Comparison of ENCODE assay signal across 8 cellular contexts in genomic region chr1:22053861-22054770, GRCh38. TPM values are rescaled to one million over a fixed set of nuclear protein-coding genes. Genes with fewer than 3 reads are reported as not detected.
DNase-seq lines count a peak whose midpoint lies in the region; ATAC-seq, FAIRE-seq and TF ChIP-seq lines count a peak whose summit lies in the region.

No MANE protein-coding gene starts in this region.

- H4K20me1 ChIP-seq in KMS-11 (ENCODE audit: insufficient read depth) (peaks cover 49% of the 10 kb centered on the region), K562 (replicated peaks; ENCODE audit: control insufficient read depth, insufficient read depth, low read length) (peaks cover 20% of the 10 kb centered on the region)

- H3K9ac ChIP-seq in KMS-11 (peak overlapping the region; percentile 97), K562 (ENCODE audit: insufficient read depth in 1 of 2, low read depth in 2 of 2, low read length in 2 of 2) (peak overlapping the region; percentile 94 to 98)

- no peak for DNase-seq in AG04450 (ENCODE audit: low read depth, low spot score)
- no peak for DNase-seq in K562 (ENCODE audit: extremely low read depth in 1 of 4, low spot score in 3 of 4)
- no peak for DNase-seq in germinal center (ENCODE audit: low spot score)
- DNase-seq in SK-N-DZ (ENCODE audit: low spot score) = no peak
- DNase-seq in GDM1 (lab: John Stamatoyannopoulos, UW) = no peak
- no peak for DNase-seq in iPS-NIHi11 (ENCODE audit: low spot score)

- H3K27ac ChIP-seq in AG04450 (ENCODE audit: low read depth, low read length) (peak overlapping the region; percentile 85), KMS-11 (peak overlapping the region; percentile 95; the same call in 1 of the 2 replicates), K562 (ENCODE audit: extremely low read depth, low read depth, low read length) (peak overlapping the region; percentile 96), mesodermal cell (ENCODE audit: low read depth, low read length, severe bottlenecking) (peak overlapping the region; percentile 99)

- CTCF ChIA-PET in AG04450 (lab: Charles Lee) (interaction anchor here (1.1 kb wide), 1 partner anchor 362 kb away, joined by 4 read pairs; no protein-coding TSS in a partner anchor), K562 (lab: Yijun Ruan, JAX; ENCODE audit: low intra/inter-chr PET ratio) (no interaction called here)

- no peaks in the 10 kb centered on the region for H3K27me3 ChIP-seq in AG04450 (ENCODE audit: control insufficient read depth, insufficient read depth, low read length)
- H3K27me3 ChIP-seq in KMS-11 (ENCODE audit: insufficient read depth, low read depth) = no peaks in the 10 kb centered on the region
- no peaks in the 10 kb centered on the region for H3K27me3 ChIP-seq in K562 (ENCODE audit: control insufficient read depth in 2 of 2, insufficient read depth in 2 of 2, low read length in 2 of 2)

- no peak for TF ChIP-seq CTCF in AG04450 (IDR thresholded peaks at IDR 0.05; ENCODE audit: low read depth, low read length)
- no peak for TF ChIP-seq CTCF in KMS-11 (conservative IDR thresholded peaks at IDR 0.05; ENCODE audit: low read depth, low read length)
- no peak for TF ChIP-seq CTCF in K562 (IDR thresholded peaks at IDR 0.05 in 2 of 3, conservative IDR thresholded peaks at IDR 0.05 in 1 of 3; ENCODE audit: insufficient read depth in 2 of 3, low read depth in 1 of 3, low read length in 3 of 3)

- intact Hi-C loops in K562 (cut with micrococcal nuclease) = no loop called here

- no peak for TF ChIP-seq RAD21 in K562 (CRISPR knock-in tag; conservative IDR thresholded peaks at IDR 0.05 in 1 of 2, IDR thresholded peaks at IDR 0.05 in 1 of 2)

- H3K9me1 ChIP-seq in K562 (ENCODE audit: control insufficient read depth, insufficient read depth, low read length) = peaks cover 3% of the 10 kb centered on the region

- H3K4me1 ChIP-seq in KMS-11 (ENCODE audit: low read depth, poor library complexity, severe bottlenecking) (peaks cover 25% of the 10 kb centered on the region), K562 (replicated peaks in 1 of 2; ENCODE audit: control insufficient read depth in 2 of 2, insufficient read depth in 2 of 2, low read length in 2 of 2) (peaks cover 25 to 26% of the 10 kb centered on the region in 2 experiments), mesodermal cell (ENCODE audit: control insufficient read depth, insufficient read depth, low read length, poor library complexity, severe bottlenecking) (no peaks in the 10 kb centered on the region)

- H3K79me2 ChIP-seq in KMS-11 (ENCODE audit: insufficient read depth, low read depth) = peaks cover 57% of the 10 kb centered on the region
- H3K79me2 ChIP-seq in K562 (ENCODE audit: control insufficient read depth, insufficient read depth, low read length) = peaks cover 68% of the 10 kb centered on the region

- H3K36me3 ChIP-seq in KMS-11 (ENCODE audit: insufficient read depth) (no peaks in the 10 kb centered on the region; the same call in 1 of the 2 replicates), K562 (ENCODE audit: control insufficient read depth, insufficient read depth, low read length) (peaks cover 41% of the 10 kb centered on the region), mesodermal cell (ENCODE audit: control insufficient read depth, insufficient read depth, low read length) (peaks cover 49% of the 10 kb centered on the region)

- no peak for TF ChIP-seq POLR2A in K562 (conservative IDR thresholded peaks at IDR 0.05)

- TSS peak; percentile 59 for BruUV-seq in K562 (replicated peaks; lab: Mats Ljungman, UMichigan)

- H2AFZ ChIP-seq in KMS-11 (ENCODE audit: low read depth) (no peak overlapping the region), K562 (ENCODE audit: low read depth, low read length) (no peak overlapping the region)

- no peak for TF ChIP-seq EP300 in K562 (IDR thresholded peaks at IDR 0.05; ENCODE audit: low read length)

- POLR2A ChIA-PET in AG04450 (lab: Yijun Ruan, JAX) = interaction anchor here (1.4 to 2.7 kb wide), 2 partner anchors 29 to 57 kb away, joined by 3 to 22 read pairs; no protein-coding TSS in a partner anchor
- POLR2A ChIA-PET in K562 (lab: Yijun Ruan, JAX) = interaction anchor here (0.6 to 5.2 kb wide), 10 partner anchors 9 to 398 kb away, joined by 3 to 47 read pairs (median 7); no protein-coding TSS in a partner anchor

- in situ Hi-C loops in K562 (cut with MboI) = no loop called here

- H3K9me3 ChIP-seq in AG04450 (ENCODE audit: control insufficient read depth, insufficient read depth, low read length) (no peaks in the 10 kb centered on the region; the same call in 1 of the 2 replicates), K562 (replicated peaks; ENCODE audit: control insufficient read depth, insufficient read depth, low read depth, low read length) (peaks cover 2% of the 10 kb centered on the region; the same call in 1 of the 2 replicates), mesodermal cell (ENCODE audit: control insufficient read depth, low read length) (no peaks in the 10 kb centered on the region)

- H3K4me3 ChIP-seq in AG04450 (ENCODE audit: low read depth, low read length) = peak overlapping the region; percentile 95
- peak overlapping the region; percentile 80 for H3K4me3 ChIP-seq in KMS-11 (IDR thresholded peaks at IDR 0.05; ENCODE audit: insufficient read depth, low read depth, low read length)
- H3K4me3 ChIP-seq in K562 = peak overlapping the region; percentile 97
- peak overlapping the region; percentile 77 for H3K4me3 ChIP-seq in mesodermal cell (ENCODE audit: extremely low read depth, insufficient read depth, low read length, poor library complexity, severe bottlenecking)

- ATAC-seq in K562 = no peak

- H3K4me2 ChIP-seq in KMS-11 = peak overlapping the region; percentile 83
- peak overlapping the region; percentile 99 for H3K4me2 ChIP-seq in K562 (ENCODE audit: insufficient read depth, low read length)

- FAIRE-seq in K562 (lab: Jason Lieb, UNC) = no peak

- 34% methylated on average over 19 of the region's 19 CpGs for WGBS in K562 (ENCODE audit: insufficient coverage, low coverage, missing lambda C conversion rate)
- 77 to 82% methylated on average over 14 to 16 of the region's 19 CpGs for WGBS in mesodermal cell (ENCODE audit: insufficient coverage in 2 of 2), 2 experiments

RNA-seq across cellular contexts. Expression of gene CDC42, which starts 1.6 kb away (rescaled TPM):
- 345 and 400 TPM in 2 replicates for polyA plus RNA-seq in AG04450 (2011; rRNA removed)
- 212 and 366 TPM in 2 replicates for polyA minus RNA-seq in AG04450 (2011; rRNA and poly(A)+ RNA removed)
- total RNA-seq in K562 (2011; cell fraction: chromatin; rRNA removed; ENCODE audit: low replicate concordance) = 27.3 and 52.8 TPM in 2 replicates
- total RNA-seq in K562 (2011; cell fraction: nucleolus; rRNA removed) = 16.5 and 16.7 TPM in 2 replicates
- total RNA-seq in K562 (2011; cell fraction: nucleoplasm; rRNA removed) = 28.4 and 33.8 TPM in 2 replicates
- 186 and 222 TPM in 2 replicates for total RNA-seq in K562 (2014; rRNA removed)
- 370 and 448 TPM in 2 replicates for total RNA-seq in K562 (2014; rRNA removed; fragmentation: Illumina TruSeq; extraction: Trizol)
- 313 and 336 TPM in 2 replicates for total RNA-seq in K562 (2015; rRNA removed; fragmentation: Illumina TruSeq; extraction: Trizol)
- 242 and 247 TPM in 2 replicates for total RNA-seq in K562 (2021)
- 331 and 398 TPM in 2 replicates for polyA plus RNA-seq in K562 (2011; rRNA removed)
- polyA plus RNA-seq in K562 (2011; cell fraction: cytosol; rRNA removed) = 104 and 188 TPM in 2 replicates
- 43.4 and 84.2 TPM in 2 replicates for polyA plus RNA-seq in K562 (2011; cell fraction: nucleus; rRNA removed)
- 204 and 451 TPM in 2 replicates for polyA plus RNA-seq in K562 (2012)
- polyA plus RNA-seq in K562 (2014; fragmentation: Illumina TruSeq; extraction: Trizol) = 345 and 351 TPM in 2 replicates
- polyA plus RNA-seq in K562 (2014; fragmentation: Nextera tagmentation; extraction: Ambion mirVana) = 100 to 1,000 TPM; 230 to 325 TPM
- polyA plus RNA-seq in K562 (2014; rRNA removed) = 192 and 212 TPM in 2 replicates
- polyA minus RNA-seq in K562 (2011; rRNA and poly(A)+ RNA removed) = 345 and 401 TPM in 2 replicates
- 105 and 170 TPM in 2 replicates for polyA minus RNA-seq in K562 (2011; cell fraction: cytosol; rRNA and poly(A)+ RNA removed)
- 11.2 and 35.4 TPM in 2 replicates for polyA minus RNA-seq in K562 (2011; cell fraction: nucleus; rRNA and poly(A)+ RNA removed)
- 350 TPM for polyA plus RNA-seq in mesodermal cell (2013, experiment 1 of 2)
- polyA plus RNA-seq in mesodermal cell (2013, experiment 2 of 2) = 335 TPM
- polyA plus RNA-seq in SK-N-DZ (2014; cell fraction: cytosol; rRNA removed) = 143 and 173 TPM in 2 replicates
- polyA plus RNA-seq in SK-N-DZ (2014; cell fraction: nucleus; rRNA removed) = 55.2 and 70.2 TPM in 2 replicates

RNA-seq across cellular contexts. Expression of gene CELA3A, which starts 52.7 kb away (rescaled TPM):
- not detected in 2 replicates for polyA plus RNA-seq in AG04450 (2011; rRNA removed)
- polyA minus RNA-seq in AG04450 (2011; rRNA and poly(A)+ RNA removed) = not detected in 2 replicates
- total RNA-seq in K562 (2011; cell fraction: chromatin; rRNA removed; ENCODE audit: low replicate concordance) = not detected in 2 replicates
- not detected in 2 replicates for total RNA-seq in K562 (2011; cell fraction: nucleolus; rRNA removed)
- total RNA-seq in K562 (2011; cell fraction: nucleoplasm; rRNA removed) = not detected in 2 replicates
- not detected in 2 replicates for total RNA-seq in K562 (2014; rRNA removed)
- not detected in 2 replicates for total RNA-seq in K562 (2014; rRNA removed; fragmentation: Illumina TruSeq; extraction: Trizol)
- not detected in 2 replicates for total RNA-seq in K562 (2015; rRNA removed; fragmentation: Illumina TruSeq; extraction: Trizol)
- total RNA-seq in K562 (2021) = 5.4 and 5.7 TPM in 2 replicates
- not detected in 2 replicates for polyA plus RNA-seq in K562 (2011; rRNA removed)
- polyA plus RNA-seq in K562 (2011; cell fraction: cytosol; rRNA removed) = not detected in 2 replicates
- not detected in 2 replicates for polyA plus RNA-seq in K562 (2011; cell fraction: nucleus; rRNA removed)
- not detected in 2 replicates for polyA plus RNA-seq in K562 (2012)
- not detected in 2 replicates for polyA plus RNA-seq in K562 (2014; fragmentation: Illumina TruSeq; extraction: Trizol)
- not detected for polyA plus RNA-seq in K562 (2014; fragmentation: Nextera tagmentation; extraction: Ambion mirVana)
- not detected in 2 replicates for polyA plus RNA-seq in K562 (2014; rRNA removed)
- polyA minus RNA-seq in K562 (2011; rRNA and poly(A)+ RNA removed) = not detected in 2 replicates
- not detected in 2 replicates for polyA minus RNA-seq in K562 (2011; cell fraction: cytosol; rRNA and poly(A)+ RNA removed)
- not detected in 2 replicates for polyA minus RNA-seq in K562 (2011; cell fraction: nucleus; rRNA and poly(A)+ RNA removed)
- not detected for polyA plus RNA-seq in mesodermal cell (2013, experiment 1 of 2)
- polyA plus RNA-seq in mesodermal cell (2013, experiment 2 of 2) = not detected
- not detected in 2 replicates for polyA plus RNA-seq in SK-N-DZ (2014; cell fraction: cytosol; rRNA removed)
- not detected in 2 replicates for polyA plus RNA-seq in SK-N-DZ (2014; cell fraction: nucleus; rRNA removed)
